Comparison of ENCODE assay signal across 9 cellular contexts in genomic region chr11:68825603-68826002, GRCh38. TPM values are rescaled to one million over a fixed set of nuclear protein-coding genes. Genes with fewer than 3 reads are reported as not detected.
DNase-seq lines count a peak whose midpoint lies in the region; FAIRE-seq and TF ChIP-seq lines count a peak whose summit lies in the region.
"Had no signal": no experiment of that assay in that cellular context is flagged by ENCODE, and none has a peak within 500 bp of the region (broad histone marks: within the 10 kb centered on the region; RNA-seq: fewer than 3 reads in every experiment).

No MANE protein-coding gene starts in this region.

- peaks cover 12% of the 10 kb centered on the region for H3K4me1 ChIP-seq in MM.1S (ENCODE audit: low read length)
- H3K4me1 ChIP-seq in mesendoderm (ENCODE audit: control insufficient read depth, low read depth, low read length): no peaks in the 10 kb centered on the region

- no peaks in the 10 kb centered on the region for H3K9me3 ChIP-seq in MM.1S (replicated peaks; ENCODE audit: insufficient read depth, low read length)

- H3K56ac ChIP-seq in mesendoderm (ENCODE audit: low read length): no peak overlapping the region

- H3K4me2 ChIP-seq in MM.1S (ENCODE audit: low read depth, low read length) (peak overlapping the region; percentile 59; the same call in 1 of the 2 replicates), mesendoderm (ENCODE audit: low read length) (no peak overlapping the region)

- H3K79me2 ChIP-seq in MM.1S (ENCODE audit: low read length): peaks cover 89% of the 10 kb centered on the region
- H3K79me2 ChIP-seq in mesendoderm (ENCODE audit: control insufficient read depth, insufficient read depth, low read length): no peaks in the 10 kb centered on the region

- no peaks in the 10 kb centered on the region for H4K20me1 ChIP-seq in MM.1S (ENCODE audit: insufficient read depth, low read length)

- H4K8ac ChIP-seq in mesendoderm (ENCODE audit: low read depth, low read length): no peak overlapping the region

- no peak overlapping the region for H3K4me3 Mint-ChIP-seq in activated T-cell treated with anti-CD3 and anti-CD28 coated beads, Interleukin-2, amount 50 U/mL, for 24 hours

- no peaks in the 10 kb centered on the region for H3K27me3 Mint-ChIP-seq in activated T-cell treated with anti-CD3 and anti-CD28 coated beads, Interleukin-2, amount 50 U/mL, for 24 hours

- no peak overlapping the region for H3K18ac ChIP-seq in mesendoderm (ENCODE audit: low read length)

- no peak overlapping the region for H2BK5ac ChIP-seq in mesendoderm (ENCODE audit: low read length)

- no peak for FAIRE-seq in D721Med (lab: Jason Lieb, UNC)

- H3K36me3 ChIP-seq in MM.1S (replicated peaks; ENCODE audit: insufficient read depth, low read length) (no peaks in the 10 kb centered on the region), mesendoderm (ENCODE audit: control insufficient read depth, insufficient read depth, low read length) (no peaks in the 10 kb centered on the region)

- peaks cover 28% of the 10 kb centered on the region for H3K4me1 Mint-ChIP-seq in activated T-cell treated with anti-CD3 and anti-CD28 coated beads, Interleukin-2, amount 50 U/mL, for 24 hours (ENCODE audit: low read depth)

- no peak overlapping the region for H4K5ac ChIP-seq in mesendoderm (ENCODE audit: low read length)

- no peaks in the 10 kb centered on the region for H3K79me1 ChIP-seq in mesendoderm (ENCODE audit: low read length)

- 0 out of 2 replicates have a peak overlapping the region, but pooled peaks have one; percentile 5 for H2AFZ ChIP-seq in MM.1S (ENCODE audit: low read length)

- H2BK120ac ChIP-seq in mesendoderm (ENCODE audit: low read depth, low read length): no peak overlapping the region

- H3K23ac ChIP-seq in mesendoderm (ENCODE audit: low read length): no peak overlapping the region

- peaks cover 3% of the 10 kb centered on the region for H3K36me3 Mint-ChIP-seq in activated T-cell treated with anti-CD3 and anti-CD28 coated beads, Interleukin-2, amount 50 U/mL, for 24 hours (ENCODE audit: low read depth)

- 0 out of 2 replicates have a peak, but pooled peaks cover 3% of the 10 kb centered on the region for H3F3A ChIP-seq in MM.1S (ENCODE audit: insufficient read depth, low read length)

- H3K4me3 ChIP-seq in MM.1S (ENCODE audit: low read length) (no peak overlapping the region), mesendoderm (ENCODE audit: low read length) (no peak overlapping the region)
- H3K4me3 ChIP-seq: skin epidermis had no signal

- H3K9me3 Mint-ChIP-seq in activated T-cell treated with anti-CD3 and anti-CD28 coated beads, Interleukin-2, amount 50 U/mL, for 24 hours: no peaks in the 10 kb centered on the region

- no peaks in the 10 kb centered on the region for H3K9me2 ChIP-seq in MM.1S (replicated peaks; ENCODE audit: insufficient read depth, low read length)

- DNase-seq in D721Med (ENCODE audit: insufficient read length, low spot score) (no peak), MM.1S (peak; percentile 79), mesendoderm (peak; percentile 55), NK-92 (lab: John Stamatoyannopoulos, UW; ENCODE audit: unreplicated experiment) (no peak), hepatic stellate cell (ENCODE audit: low spot score) (no peak), DMS153 (lab: John Stamatoyannopoulos, UW) (no peak), NCI-H446 treated with DMSO at 0.1 percent for 48 hours (lab: John Stamatoyannopoulos, UW) (no peak)
- DNase-seq in activated T-cell treated with anti-CD3 and anti-CD28 coated beads, Interleukin-2, amount 50 U/mL, for 24 hours: peak; percentile 52

- TF ChIP-seq CTCF in D721Med (IDR thresholded peaks at IDR 0.05; ENCODE audit: insufficient read depth, missing control alignments) (peak; percentile 7), MM.1S (IDR thresholded peaks at IDR 0.05; ENCODE audit: low read length) (peak; percentile 49)

- no peak overlapping the region for H2AK5ac ChIP-seq in mesendoderm (ENCODE audit: low read length)

- no peak overlapping the region for H3K4ac ChIP-seq in mesendoderm (ENCODE audit: low read depth, low read length)

- H3K27me3 ChIP-seq in MM.1S (replicated peaks; ENCODE audit: insufficient read depth, low read length) (no peaks in the 10 kb centered on the region), mesendoderm (ENCODE audit: insufficient read depth, low read length, poor library complexity) (no peaks in the 10 kb centered on the region)

- peak overlapping the region; percentile 71 for H3K27ac Mint-ChIP-seq in activated T-cell treated with anti-CD3 and anti-CD28 coated beads, Interleukin-2, amount 50 U/mL, for 24 hours

- no peak overlapping the region for H2BK15ac ChIP-seq in mesendoderm (replicated peaks; ENCODE audit: low read depth)

- no CpG with 5 or more reads among the region's 7 CpGs for WGBS in mesendoderm (ENCODE audit: extremely low coverage, insufficient coverage, low lambda C conversion rate)

- H3K9ac ChIP-seq in MM.1S (ENCODE audit: low read length): peak overlapping the region; percentile 1; the same call in 1 of the 2 replicates
- H3K9ac ChIP-seq in mesendoderm (ENCODE audit: low read length): no peak overlapping the region

- H3K27ac ChIP-seq in MM.1S (ENCODE audit: low read length) (peak overlapping the region; percentile 41; the same call in 1 of the 2 replicates), mesendoderm (ENCODE audit: low read depth, low read length) (no peak overlapping the region)

RNA-seq across cellular contexts. Expression of gene CPT1A, which starts 16.1 kb away (rescaled TPM):
- 9.0 TPM for polyA plus RNA-seq in mesendoderm (2013, experiment 1 of 2)
- 9.4 TPM for polyA plus RNA-seq in mesendoderm (2013, experiment 2 of 2)

Comparison
In these comparisons a context has a peak if more than half of its experiments do, and no peak if none do; other contexts are left out.
1. DNase-seq: peak in MM.1S (single experiment), activated T-cell treated with anti-CD3 and anti-CD28 coated beads, Interleukin-2, amount 50 U/mL, for 24 hours (single experiment) and mesendoderm (single experiment); none in D721Med (single experiment), NK-92 (single experiment), hepatic stellate cell (single experiment), DMS153 (single experiment) and NCI-H446 treated with DMSO at 0.1 percent for 48 hours (single experiment).